ENCODE assay signal across 8 cellular contexts in genomic region chr20:354298-354977, GRCh38. TPM values are rescaled to one million over a fixed set of nuclear protein-coding genes. Genes with fewer than 3 reads are reported as not detected.
DNase-seq lines count a peak whose midpoint lies in the region; TF ChIP-seq lines count a peak whose summit lies in the region.

No MANE protein-coding gene starts in this region.

- peaks cover 2% of the 10 kb centered on the region for H3K9me3 Mint-ChIP-seq in glutamatergic neuron (ENCODE audit: unreplicated experiment)

- no peak overlapping the region for H3K27ac ChIP-seq in uterus

- no peaks in the 10 kb centered on the region for H3K9me3 ChIP-seq in uterus

- DNase-seq in EL = peak; percentile 73
- peak; percentile 96 for DNase-seq in H7
- DNase-seq in MV-4-11 (lab: John Stamatoyannopoulos, UW) = peak; percentile 53
- DNase-seq in SHP77 treated with DMSO at 0.1 percent for 48 hours (lab: John Stamatoyannopoulos, UW) = peak; percentile 66
- peak; percentile 72 for DNase-seq in activated gamma-delta T cell treated with anti-CD3 and anti-CD28 coated beads, Interleukin-2, amount 50 U/mL, for 16 hours (ENCODE audit: low read depth)
- peak; percentile 82 for DNase-seq in glutamatergic neuron
- DNase-seq in posterior vena cava (ENCODE audit: low spot score) = peak; percentile 90
- DNase-seq in uterus = peak; percentile 74 to 76

- no peak overlapping the region for H3K4me3 Mint-ChIP-seq in glutamatergic neuron (ENCODE audit: unreplicated experiment)

- TF ChIP-seq CTCF in glutamatergic neuron (IDR thresholded peaks at IDR 0.05; ENCODE audit: partially characterized antibody, unreplicated experiment) (peak; percentile 96), uterus (IDR thresholded peaks at IDR 0.05) (peak; percentile 90 to 97 (median 93))

- no peak overlapping the region for H3K4me3 ChIP-seq in H7 (ENCODE audit: insufficient read depth, low read depth, low read length)
- H3K4me3 ChIP-seq in uterus = no peak overlapping the region

- no peaks in the 10 kb centered on the region for H3K27me3 ChIP-seq in H7 (ENCODE audit: control insufficient read depth, insufficient read depth, low read length)
- no peaks in the 10 kb centered on the region for H3K27me3 ChIP-seq in uterus

- intact Hi-C loops in posterior vena cava (cut with DNase I) = loop anchor here (5.0 to 10.0 kb wide), 2 partner anchors 50 to 123 kb away; partner anchors contain the start of gene RBCK1 (in 1 of the 2)
- intact Hi-C loops in uterus (cut with DNase I; ENCODE audit: low total_unique reads) = loop anchor here (5.0 to 10.0 kb wide), 2 partner anchors 123 to 380 kb away; no protein-coding TSS in a partner anchor

- H3K4me1 Mint-ChIP-seq in glutamatergic neuron (ENCODE audit: low read depth, unreplicated experiment) = peaks cover 7% of the 10 kb centered on the region

- H3K27me3 Mint-ChIP-seq in glutamatergic neuron (ENCODE audit: unreplicated experiment) = peaks cover 5% of the 10 kb centered on the region

- H3K36me3 Mint-ChIP-seq in glutamatergic neuron (ENCODE audit: unreplicated experiment) = no peaks in the 10 kb centered on the region

- TF ChIP-seq POLR2A in uterus (IDR thresholded peaks at IDR 0.05) = no peak

- H3K27ac Mint-ChIP-seq in glutamatergic neuron (ENCODE audit: unreplicated experiment) = no peak overlapping the region

- no peaks in the 10 kb centered on the region for H3K4me1 ChIP-seq in uterus

- H3K36me3 ChIP-seq in H7 (replicated peaks; ENCODE audit: control insufficient read depth, insufficient read depth, low read length) (no peaks in the 10 kb centered on the region; the same call in 1 of the 2 replicates), uterus (no peaks in the 10 kb centered on the region)

RNA-seq across cellular contexts. Expression of gene NRSN2, which starts 7.5 kb away (rescaled TPM):
- total RNA-seq in H7 (2014; rRNA removed; shearing (Covaris generic)) = 31.6 and 48.5 TPM in 2 replicates
- 89.3 TPM for total RNA-seq in glutamatergic neuron (ENCODE audit: unreplicated experiment)
- 10 to 100 TPM; 44.2 to 51.0 TPM for total RNA-seq in posterior vena cava
- 10 to 100 TPM; 10.2 to 65.6 (median 28.7) TPM for total RNA-seq in uterus

RNA-seq across cellular contexts. Expression of gene TRIB3, which starts 26.1 kb away (rescaled TPM):
- 11.7 and 17.6 TPM in 2 replicates for total RNA-seq in H7 (2014; rRNA removed; shearing (Covaris generic))
- 29.3 TPM for total RNA-seq in glutamatergic neuron (ENCODE audit: unreplicated experiment)
- total RNA-seq in posterior vena cava = 10 to 100 TPM in 1 of 2 donors, 1 to 10 TPM in 1; 7.8 to 12.6 TPM
- 1 to 10 TPM; 1.8 to 8.4 (median 3.9) TPM for total RNA-seq in uterus

RNA-seq across cellular contexts. Expression of gene SOX12, which starts 29.1 kb away (rescaled TPM):
- 14.7 and 15.7 TPM in 2 replicates for total RNA-seq in H7 (2014; rRNA removed; shearing (Covaris generic))
- total RNA-seq in glutamatergic neuron (ENCODE audit: unreplicated experiment) (67.0 TPM), posterior vena cava (1 to 10 TPM; 6.6 to 9.5 TPM), uterus (10 to 100 TPM in 1 of 4 donors, 1 to 10 TPM in 3; 2.4 to 21.9 (median 7.4) TPM)

RNA-seq across cellular contexts. Expression of gene RBCK1, which starts 53.7 kb away (rescaled TPM):
- total RNA-seq in H7 (2014; rRNA removed; shearing (Covaris generic)) = 53.9 and 61.9 TPM in 2 replicates
- total RNA-seq in glutamatergic neuron (ENCODE audit: unreplicated experiment) (97.6 TPM), posterior vena cava (10 to 100 TPM; 46.7 to 54.4 TPM), uterus (10 to 100 TPM; 57.9 to 86.3 (median 64.6) TPM)

RNA-seq across cellular contexts. Expression of gene ZCCHC3, which starts 57.1 kb away (rescaled TPM):
- total RNA-seq in H7 (2014; rRNA removed; shearing (Covaris generic)) = 24.0 and 27.9 TPM in 2 replicates
- total RNA-seq in glutamatergic neuron (ENCODE audit: unreplicated experiment) (15.3 TPM), posterior vena cava (10 to 100 TPM; 10.1 to 10.9 TPM), uterus (10 to 100 TPM in 3 of 4 donors, 1 to 10 TPM in 1; 3.3 to 56.7 (median 19.2) TPM)
